In the genomic region with DNA sequence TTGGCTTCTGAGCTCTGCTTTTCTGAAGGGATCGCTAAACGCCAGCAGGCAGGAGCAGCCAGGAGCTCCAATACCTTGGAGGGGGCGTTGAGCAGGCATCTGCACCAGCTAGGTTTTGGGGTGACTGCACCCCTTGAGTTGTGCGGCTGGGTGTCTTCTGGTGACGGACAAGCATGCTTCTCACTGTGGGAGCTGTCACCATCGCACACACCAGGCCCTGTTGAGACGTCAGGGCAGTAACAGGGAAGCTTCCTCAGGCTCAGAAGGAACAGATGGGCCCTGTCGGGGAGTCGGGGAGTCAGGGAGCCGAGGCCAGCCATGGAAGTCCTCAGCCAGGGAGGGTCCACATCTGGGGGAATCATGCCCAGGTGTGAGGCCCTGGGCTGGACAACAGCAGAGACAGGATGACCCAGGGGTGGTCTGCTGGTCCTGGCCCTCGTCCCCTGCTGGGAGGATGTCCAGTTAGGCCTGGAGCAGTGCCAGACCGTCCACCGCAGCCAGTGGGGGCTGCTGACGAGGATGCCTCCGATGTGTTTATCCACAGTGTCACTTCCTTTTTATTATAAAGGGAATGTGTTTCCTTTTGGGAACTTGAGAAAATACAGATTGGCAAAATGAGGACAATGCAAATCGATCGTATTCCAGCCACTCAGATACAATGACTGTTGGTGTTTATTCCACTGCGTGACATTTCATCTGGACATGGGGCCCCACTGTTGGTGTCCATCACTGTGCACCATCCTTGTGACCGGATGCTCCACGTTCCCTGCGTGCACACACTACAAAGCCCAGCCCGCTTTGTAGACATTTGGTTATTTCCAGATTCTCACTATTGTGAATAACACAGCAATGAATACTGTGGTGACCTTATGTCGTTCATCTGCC, we compare ENCODE assay signal across 13 cellular contexts. TPM values are rescaled to one million over a fixed set of nuclear protein-coding genes. Genes with fewer than 3 reads are reported as not detected.
A peak's percentile ranks its signal among the peaks of the same experiment; 100 is the strongest.
DNase-seq lines count a peak whose midpoint lies in the region; ATAC-seq, FAIRE-seq and TF ChIP-seq lines count a peak whose summit lies in the region.
"Had no signal": no experiment of that assay in that cellular context is flagged by ENCODE, and none has a peak within 500 bp of the region (broad histone marks: within the 10 kb centered on the region; RNA-seq: fewer than 3 reads in every experiment).

No MANE protein-coding gene starts in this region.

- H3K79me2 ChIP-seq in endothelial cell of umbilical vein (ENCODE audit: control insufficient read depth, insufficient read depth, low read length), result no peaks in the 10 kb centered on the region

- TF ChIP-seq CTCF in endothelial cell of umbilical vein (IDR thresholded peaks at IDR 0.05; ENCODE audit: extremely low read depth in 1 of 2, insufficient read depth in 1 of 2, low read depth in 1 of 2, low read length in 2 of 2) (no peak), type B pancreatic cell (conservative IDR thresholded peaks at IDR 0.05) (no peak)

- no peak overlapping the region for H3K27ac Mint-ChIP-seq in naive thymus-derived CD4-positive, alpha-beta T cell
- H3K27ac Mint-ChIP-seq in type B pancreatic cell, result no peak overlapping the region
- no peak overlapping the region for H3K27ac Mint-ChIP-seq in activated T-helper 1 cell treated with anti-CD3 and anti-CD28 coated beads, Interleukin-12 subunit alpha, Interleukin-12 subunit beta, Interleukin-2, Interleukin-4 antibody, amounts not matched to agents 30 ng/mL and 10 ng/mL and 1 ng/mL, durations not matched to agents 14 hours and 24 hours and 36 hours
- H3K27ac Mint-ChIP-seq: activated CD4-positive, alpha-beta T cell treated with anti-CD3 and anti-CD28 coated beads, Interleukin-2, amount 10 ng/mL, durations not matched to agents 24 days and 14 days had no signal

- no peak for ATAC-seq in naive thymus-derived CD4-positive, alpha-beta T cell
- ATAC-seq in HG03025 (IDR thresholded peaks at IDR 0.05; ENCODE audit: low FRiP score, unreplicated experiment), result no peak

- no peaks in the 10 kb centered on the region for H3K9me1 ChIP-seq in endothelial cell of umbilical vein (replicated peaks; ENCODE audit: control insufficient read depth, extremely low read depth, insufficient read depth, low read length)

- no peaks in the 10 kb centered on the region for H3K36me3 ChIP-seq in endothelial cell of umbilical vein (ENCODE audit: control insufficient read depth in 2 of 2, extremely low read depth in 1 of 2, insufficient read depth in 2 of 2, low read length in 2 of 2)
- no peaks in the 10 kb centered on the region for H3K36me3 ChIP-seq in naive thymus-derived CD4-positive, alpha-beta T cell (ENCODE audit: control insufficient read depth in 2 of 3, insufficient read depth in 3 of 3, low read length in 3 of 3)

- peaks cover 0 to 4% (median 0%) of the 10 kb centered on the region in 5 donors for H3K36me3 Mint-ChIP-seq in naive thymus-derived CD4-positive, alpha-beta T cell
- no peaks in the 10 kb centered on the region for H3K36me3 Mint-ChIP-seq in type B pancreatic cell
- no peaks in the 10 kb centered on the region for H3K36me3 Mint-ChIP-seq in activated T-helper 1 cell treated with anti-CD3 and anti-CD28 coated beads, Interleukin-12 subunit alpha, Interleukin-12 subunit beta, Interleukin-2, Interleukin-4 antibody, amounts not matched to agents 30 ng/mL and 10 ng/mL and 1 ng/mL, durations not matched to agents 14 hours and 24 hours and 36 hours (ENCODE audit: low read depth)

- TF ChIP-seq POLR2A in endothelial cell of umbilical vein (IDR thresholded peaks at IDR 0.05; ENCODE audit: low read depth, low read length), result no peak

- H3K4me2 ChIP-seq in endothelial cell of umbilical vein (ENCODE audit: insufficient read depth, low read length), result no peak overlapping the region

- no peaks in the 10 kb centered on the region for H4K20me1 ChIP-seq in endothelial cell of umbilical vein (replicated peaks; ENCODE audit: control insufficient read depth, extremely low read depth, insufficient read depth, low read length)

- intact Hi-C loops in endothelial cell of umbilical vein (cut with micrococcal nuclease), result no loop called here
- intact Hi-C loops in naive thymus-derived CD4-positive, alpha-beta T cell (cut with micrococcal nuclease), result no loop called here
- intact Hi-C loops in activated T-helper 1 cell treated with anti-CD3 and anti-CD28 coated beads, Interleukin-12 subunit alpha, Interleukin-12 subunit beta, Interleukin-2, Interleukin-4 antibody, amounts not matched to agents 30 ng/mL and 10 ng/mL and 1 ng/mL, durations not matched to agents 14 hours and 24 hours and 36 hours (cut with micrococcal nuclease), result no loop called here

- CTCF ChIA-PET in endothelial cell of umbilical vein (lab: Charles Lee), result interaction anchor here (0.9 to 1.2 kb wide), 2 partner anchors 86 to 112 kb away, joined by 3 to 5 read pairs; no protein-coding TSS in a partner anchor
- CTCF ChIA-PET in naive thymus-derived CD4-positive, alpha-beta T cell (lab: Charles Lee), result no interaction called here

- H2AFZ ChIP-seq in endothelial cell of umbilical vein (ENCODE audit: low read depth, low read length), result no peak overlapping the region

- no peaks in the 10 kb centered on the region for H3K27me3 ChIP-seq in endothelial cell of umbilical vein (ENCODE audit: control insufficient read depth in 2 of 2, insufficient read depth in 2 of 2, low read length in 2 of 2)
- H3K27me3 ChIP-seq in naive thymus-derived CD4-positive, alpha-beta T cell (ENCODE audit: control insufficient read depth in 2 of 2, insufficient read depth in 2 of 2, low read length in 2 of 2), result peaks cover 4 to 6% of the 10 kb centered on the region in 2 donors

- BruUV-seq in endothelial cell of umbilical vein (replicated peaks; lab: Mats Ljungman, UMichigan), result no TSS peak

- H3K4me1 ChIP-seq in endothelial cell of umbilical vein (ENCODE audit: control insufficient read depth, extremely low read depth, insufficient read depth, low read length), result peaks cover 25% of the 10 kb centered on the region
- no peaks in the 10 kb centered on the region for H3K4me1 ChIP-seq in naive thymus-derived CD4-positive, alpha-beta T cell (ENCODE audit: control insufficient read depth in 2 of 2, insufficient read depth in 2 of 2, low read length in 2 of 2)

- dilution Hi-C loops in endothelial cell of umbilical vein (cut with MboI; ENCODE audit: extremely low pct_ligation_motif_present, low sequenced_read_pairs), result no loop called here

- no peak overlapping the region for H3K9ac ChIP-seq in endothelial cell of umbilical vein (replicated peaks; ENCODE audit: extremely low read depth, insufficient read depth, low read length)

- H3K9me3 ChIP-seq in endothelial cell of umbilical vein (replicated peaks; ENCODE audit: control insufficient read depth, insufficient read depth, low read length), result no peaks in the 10 kb centered on the region
- H3K9me3 ChIP-seq in naive thymus-derived CD4-positive, alpha-beta T cell (ENCODE audit: control insufficient read depth in 2 of 3, low read length in 3 of 3), result no peaks in the 10 kb centered on the region

- H3K4me3 Mint-ChIP-seq in naive thymus-derived CD4-positive, alpha-beta T cell, result peak overlapping the region in 6 of 10 donors; percentile 16 to 92 (median 78)
- peak overlapping the region; percentile 81 for H3K4me3 Mint-ChIP-seq in type B pancreatic cell
- H3K4me3 Mint-ChIP-seq in activated T-helper 1 cell treated with anti-CD3 and anti-CD28 coated beads, Interleukin-12 subunit alpha, Interleukin-12 subunit beta, Interleukin-2, Interleukin-4 antibody, amounts not matched to agents 30 ng/mL and 10 ng/mL and 1 ng/mL, durations not matched to agents 14 hours and 24 hours and 36 hours, result no peak overlapping the region

- POLR2A ChIA-PET in endothelial cell of umbilical vein (lab: Charles Lee), result no interaction called here
- POLR2A ChIA-PET in naive thymus-derived CD4-positive, alpha-beta T cell (lab: Charles Lee), result no interaction called here

- H3K27ac ChIP-seq in endothelial cell of umbilical vein (ENCODE audit: insufficient read depth, low read depth, low read length), result no peak overlapping the region
- H3K27ac ChIP-seq in naive thymus-derived CD4-positive, alpha-beta T cell (ENCODE audit: low read depth, low read length), result no peak overlapping the region

- H3K27me3 Mint-ChIP-seq in naive thymus-derived CD4-positive, alpha-beta T cell, result peaks cover 27 to 46% (median 35%) of the 10 kb centered on the region in 5 donors
- peaks cover 29% of the 10 kb centered on the region for H3K27me3 Mint-ChIP-seq in type B pancreatic cell
- peaks cover 32% of the 10 kb centered on the region for H3K27me3 Mint-ChIP-seq in activated T-helper 1 cell treated with anti-CD3 and anti-CD28 coated beads, Interleukin-12 subunit alpha, Interleukin-12 subunit beta, Interleukin-2, Interleukin-4 antibody, amounts not matched to agents 30 ng/mL and 10 ng/mL and 1 ng/mL, durations not matched to agents 14 hours and 24 hours and 36 hours (ENCODE audit: insufficient read depth)

- peaks cover 0 to 2% (median 0%) of the 10 kb centered on the region in 11 donors for H3K9me3 Mint-ChIP-seq in naive thymus-derived CD4-positive, alpha-beta T cell
- no peaks in the 10 kb centered on the region for H3K9me3 Mint-ChIP-seq in type B pancreatic cell
- no peaks in the 10 kb centered on the region for H3K9me3 Mint-ChIP-seq in activated T-helper 1 cell treated with anti-CD3 and anti-CD28 coated beads, Interleukin-12 subunit alpha, Interleukin-12 subunit beta, Interleukin-2, Interleukin-4 antibody, amounts not matched to agents 30 ng/mL and 10 ng/mL and 1 ng/mL, durations not matched to agents 14 hours and 24 hours and 36 hours
- H3K9me3 Mint-ChIP-seq: activated CD4-positive, alpha-beta T cell treated with anti-CD3 and anti-CD28 coated beads, Interleukin-2, amount 10 ng/mL, durations not matched to agents 24 days and 14 days had no signal

- FAIRE-seq in endothelial cell of umbilical vein (lab: Jason Lieb, UNC), result peak; percentile 8
- FAIRE-seq: D721Med, endometrium had no signal

- H3K4me1 Mint-ChIP-seq in naive thymus-derived CD4-positive, alpha-beta T cell, result peaks cover 2 to 8% (median 8%) of the 10 kb centered on the region in 7 donors
- peaks cover 46% of the 10 kb centered on the region for H3K4me1 Mint-ChIP-seq in type B pancreatic cell (ENCODE audit: unreplicated experiment)
- no peaks in the 10 kb centered on the region for H3K4me1 Mint-ChIP-seq in activated T-helper 1 cell treated with anti-CD3 and anti-CD28 coated beads, Interleukin-12 subunit alpha, Interleukin-12 subunit beta, Interleukin-2, Interleukin-4 antibody, amounts not matched to agents 30 ng/mL and 10 ng/mL and 1 ng/mL, durations not matched to agents 14 hours and 24 hours and 36 hours (ENCODE audit: low read depth)

- DNase-seq in activated naive CD4-positive, alpha-beta T cell treated with anti-CD3 and anti-CD28 coated beads, Interleukin-2, amount 50 U/mL, for 16 hours, result peak; percentile 7
- no peak for DNase-seq in activated naive CD4-positive, alpha-beta T cell treated with Interleukin-2 at 50 U/mL for 16 hours
- no peak for DNase-seq in endothelial cell of umbilical vein (ENCODE audit: low read depth, low spot score)
- no peak for DNase-seq in naive thymus-derived CD4-positive, alpha-beta T cell
- no peak for DNase-seq in type B pancreatic cell (ENCODE audit: extremely low spot score, unreplicated experiment)
- DNase-seq in NCI-H2196 treated with DMSO at 0.1 percent for 48 hours (lab: John Stamatoyannopoulos, UW; ENCODE audit: unreplicated experiment), result no peak
- DNase-seq in activated T-helper 1 cell treated with anti-CD3 and anti-CD28 coated beads, Interleukin-12 subunit alpha, Interleukin-12 subunit beta, Interleukin-2, Interleukin-4 antibody, amounts not matched to agents 30 ng/mL and 10 ng/mL and 1 ng/mL, durations not matched to agents 14 hours and 24 hours and 36 hours (ENCODE audit: low spot score), result no peak
- DNase-seq: activated CD4-positive, alpha-beta T cell treated with anti-CD3 and anti-CD28 coated beads, Interleukin-2, amount 10 ng/mL, durations not matched to agents 24 days and 14 days; activated T-cell treated with anti-CD3 and anti-CD28 coated beads, Interleukin-2, amount 50 U/mL, for 48 hours; MV-4-11 had no signal

- H3K4me3 ChIP-seq in endothelial cell of umbilical vein (replicated peaks in 1 of 3; ENCODE audit: insufficient read depth in 1 of 3, low read depth in 1 of 3, low read length in 3 of 3), result no peak overlapping the region
- no peak overlapping the region for H3K4me3 ChIP-seq in naive thymus-derived CD4-positive, alpha-beta T cell (ENCODE audit: low read length)

RNA-seq across cellular contexts. Expression of a gene that starts 57.6 kb away (rescaled TPM):
- total RNA-seq in endothelial cell of umbilical vein (54.3 and 55.5 TPM in 2 replicates), type B pancreatic cell (ENCODE audit: low replicate concordance) (20.7 and 20.9 TPM in 2 replicates)
- polyA plus RNA-seq in endothelial cell of umbilical vein, result 17.8 and 32.5 TPM in 2 replicates
- 17.4 and 18.8 TPM in 2 replicates for polyA plus RNA-seq in endothelial cell of umbilical vein (2011; cell fraction: cytosol; rRNA removed)
- polyA plus RNA-seq in endothelial cell of umbilical vein (2011; cell fraction: nucleus; rRNA removed), result 88.3 and 92.8 TPM in 2 replicates
- polyA plus RNA-seq in endothelial cell of umbilical vein (2012), result 29.3 and 33.4 TPM in 2 replicates
- polyA minus RNA-seq in endothelial cell of umbilical vein, result 41.5 and 43.3 TPM in 2 replicates
- 54.5 TPM for polyA minus RNA-seq in endothelial cell of umbilical vein (2011; cell fraction: cytosol; rRNA and poly(A)+ RNA removed)
- polyA minus RNA-seq in endothelial cell of umbilical vein (2011; cell fraction: nucleus; rRNA and poly(A)+ RNA removed), result 48.7 and 51.7 TPM in 2 replicates
- 10 to 100 TPM; 35.7 to 52.2 (median 38.9) TPM for total RNA-seq in naive thymus-derived CD4-positive, alpha-beta T cell
- polyA plus RNA-seq in naive thymus-derived CD4-positive, alpha-beta T cell, result 10 to 100 TPM in 1 of 2 donors, 1 to 10 TPM in 1; 6.2 to 11.7 TPM
- total RNA-seq in activated T-helper 1 cell treated with anti-CD3 and anti-CD28 coated beads, Interleukin-12 subunit alpha, Interleukin-12 subunit beta, Interleukin-2, Interleukin-4 antibody, amounts not matched to agents 30 ng/mL and 10 ng/mL and 1 ng/mL, durations not matched to agents 14 hours and 24 hours and 36 hours, result 24.8 and 25.9 TPM in 2 replicates
